In genomic region chr6:41724638-41725501, GRCh38 we compare ENCODE assay signal across 13 cellular contexts. TPM values are rescaled to one million over a fixed set of nuclear protein-coding genes. Genes with fewer than 3 reads are reported as not detected.
DNase-seq lines count a peak whose midpoint lies in the region; ATAC-seq and TF ChIP-seq lines count a peak whose summit lies in the region.
"Had no signal": no experiment of that assay in that cellular context is flagged by ENCODE, and none has a peak within 500 bp of the region (broad histone marks: within the 10 kb centered on the region; RNA-seq: fewer than 3 reads in every experiment).

No MANE protein-coding gene starts in this region.

- H3K27ac ChIP-seq in spleen: peak overlapping the region; percentile 80 to 100 (median 94)
- H3K27ac ChIP-seq in CD8-positive, alpha-beta memory T cell (ENCODE audit: low read depth, low read length): no peak overlapping the region

- H3K27me3 ChIP-seq in GM06990 (replicated peaks; ENCODE audit: control insufficient read depth, insufficient read depth, low read length) (no peaks in the 10 kb centered on the region), spleen (replicated peaks in 1 of 7) (no peaks in the 10 kb centered on the region)
- no peaks in the 10 kb centered on the region for H3K27me3 ChIP-seq in CD8-positive, alpha-beta memory T cell (ENCODE audit: insufficient read depth, low read length, poor library complexity, severe bottlenecking)

- peak overlapping the region; percentile 76 for H3K4me3 ChIP-seq in GM06990 (replicated peaks; ENCODE audit: low read depth, low read length)
- H3K4me3 ChIP-seq in fibroblast of the aortic adventitia (ENCODE audit: low read depth, low read length): no peak overlapping the region
- H3K4me3 ChIP-seq in spleen: peak overlapping the region in 4 of 8 donors; percentile 19 to 74 (median 48)
- no peak overlapping the region for H3K4me3 ChIP-seq in CD8-positive, alpha-beta memory T cell (ENCODE audit: low read length)

- H3K36me3 ChIP-seq in GM06990 (ENCODE audit: control insufficient read depth, insufficient read depth, low read length): peaks cover 3% of the 10 kb centered on the region; the same call in 1 of the 2 replicates
- peaks cover 0 to 17% (median 0%) of the 10 kb centered on the region in 6 donors for H3K36me3 ChIP-seq in spleen
- H3K36me3 ChIP-seq in CD8-positive, alpha-beta memory T cell (ENCODE audit: insufficient read depth, low read length): no peaks in the 10 kb centered on the region

- H3K9me3 Mint-ChIP-seq in CD8-positive, alpha-beta memory T cell: no peaks in the 10 kb centered on the region

- no peaks in the 10 kb centered on the region for H3K27me3 Mint-ChIP-seq in CD8-positive, alpha-beta memory T cell

- WGBS in spleen, 5 donors: 60 to 70% (median 65%) methylated on average over 7 to 10 of the region's 10 CpGs

- no peaks in the 10 kb centered on the region for H3K9me3 ChIP-seq in spleen
- no peaks in the 10 kb centered on the region for H3K9me3 ChIP-seq in CD8-positive, alpha-beta memory T cell (ENCODE audit: low read length)
- H3K9me3 ChIP-seq: Caco-2 had no signal

- peak overlapping the region in 2 of 8 donors; percentile 17 to 74 for H3K27ac Mint-ChIP-seq in CD8-positive, alpha-beta memory T cell

- CTCF ChIA-PET in CD8-positive, alpha-beta memory T cell (lab: Charles Lee): interaction anchor here (0.6 to 1.4 kb wide), 3 partner anchors 10 to 380 kb away, joined by 3 to 4 read pairs (median 3); no protein-coding TSS in a partner anchor

- POLR2A ChIA-PET in CD8-positive, alpha-beta memory T cell (lab: Charles Lee): interaction anchor here (0.7 kb wide), 1 partner anchor 21 kb away, joined by 3 read pairs; no protein-coding TSS in a partner anchor

- TF ChIP-seq CTCF in GM06990 (IDR thresholded peaks at IDR 0.05; ENCODE audit: insufficient read depth, low read length, poor library complexity, severe bottlenecking): no peak
- TF ChIP-seq CTCF in fibroblast of the aortic adventitia (IDR thresholded peaks at IDR 0.05; ENCODE audit: insufficient read depth, low read length): peak; percentile 4
- TF ChIP-seq CTCF in spleen (IDR thresholded peaks at IDR 0.05 in 8 of 11, conservative IDR thresholded peaks at IDR 0.05 in 3 of 11): no peak

- no peak for DNase-seq in GM06990 (ENCODE audit: extremely low read depth, insufficient read length)
- peak; percentile 42 for DNase-seq in NCI-H69 (lab: John Stamatoyannopoulos, UW)
- DNase-seq in fibroblast of the aortic adventitia (ENCODE audit: low read depth): no peak
- DNase-seq in spleen: no peak
- no peak for DNase-seq in GOT3 (lab: John Stamatoyannopoulos, UW)
- no peak for DNase-seq in CD8-positive, alpha-beta memory T cell
- DNase-seq: activated CD4-positive, alpha-beta T cell treated with anti-CD3 and anti-CD28 coated beads, Interleukin-2, amount 50 U/mL, for 1 hour; activated naive CD4-positive, alpha-beta T cell treated with Interleukin-2 at 50 U/mL for 16 hours; Caco-2; dermis blood vessel endothelial cell; NCI-H526; SW 1271 had no signal

- peaks cover 0 to 3% (median 0%) of the 10 kb centered on the region in 3 donors for H3K36me3 Mint-ChIP-seq in CD8-positive, alpha-beta memory T cell

- peaks cover 28 to 48% (median 30%) of the 10 kb centered on the region in 3 donors for H3K4me1 Mint-ChIP-seq in CD8-positive, alpha-beta memory T cell

- no peak overlapping the region for H3K4me3 Mint-ChIP-seq in CD8-positive, alpha-beta memory T cell

- TF ChIP-seq POLR2A in spleen (IDR thresholded peaks at IDR 0.05): no peak

- peaks cover 46 to 100% (median 99%) of the 10 kb centered on the region in 6 donors for H3K4me1 ChIP-seq in spleen
- H3K4me1 ChIP-seq in CD8-positive, alpha-beta memory T cell (ENCODE audit: insufficient read depth, low read length): peaks cover 7% of the 10 kb centered on the region

- intact Hi-C loops in spleen (cut with DNase I; ENCODE audit: low total_unique reads): no loop called here

- ATAC-seq in GM19455 (IDR thresholded peaks at IDR 0.05; ENCODE audit: unreplicated experiment): no peak

RNA-seq across cellular contexts. Expression of gene TFEB, which starts 10.5 kb away (rescaled TPM):
- 5.1 and 6.8 TPM in 2 replicates for total RNA-seq in fibroblast of the aortic adventitia (ENCODE audit: low replicate concordance)
- 10 to 100 TPM; 55.9 to 80.8 (median 75.3) TPM for total RNA-seq in spleen
- polyA plus RNA-seq in spleen: 100 to 1,000 TPM in 1 of 3 donors, 10 to 100 TPM in 2; 83.5 to 150 (median 97.4) TPM
- total RNA-seq in CD8-positive, alpha-beta memory T cell: 10 to 100 TPM; 12.0 to 12.5 TPM
- polyA plus RNA-seq in CD8-positive, alpha-beta memory T cell: 18.8 TPM

RNA-seq across cellular contexts. Expression of gene PGC, which starts 22.3 kb away (rescaled TPM):
- total RNA-seq in fibroblast of the aortic adventitia (ENCODE audit: low replicate concordance) (not detected in 2 replicates), spleen (not detected)
- polyA plus RNA-seq in spleen: under 1 TPM; 0.26 to 0.74 (median 0.48) TPM
- not detected for total RNA-seq in CD8-positive, alpha-beta memory T cell
- polyA plus RNA-seq in CD8-positive, alpha-beta memory T cell: not detected
- total RNA-seq: dermis blood vessel endothelial cell had no signal

RNA-seq across cellular contexts. Expression of gene FRS3, which starts 54.8 kb away (rescaled TPM):
- total RNA-seq in fibroblast of the aortic adventitia (ENCODE audit: low replicate concordance) (1.4 and 2.7 TPM in 2 replicates), spleen (1 to 10 TPM; 3.7 to 7.3 (median 6.3) TPM)
- 1 to 10 TPM; 2.6 to 6.2 (median 4.8) TPM for polyA plus RNA-seq in spleen
- total RNA-seq in CD8-positive, alpha-beta memory T cell: 1 to 10 TPM; 3.7 to 4.0 TPM
- polyA plus RNA-seq in CD8-positive, alpha-beta memory T cell: 4.0 TPM

RNA-seq across cellular contexts. Expression of gene PRICKLE4, which starts 55.7 kb away (rescaled TPM):
- total RNA-seq in fibroblast of the aortic adventitia (ENCODE audit: low replicate concordance): 0.45 and 6.3 TPM in 2 replicates
- 10 to 100 TPM in 5 of 7 donors, 1 to 10 TPM in 2; 5.4 to 32.8 (median 14.2) TPM for total RNA-seq in spleen
- 1 to 10 TPM in 1 of 3 donors, under 1 TPM in 2; 0.41 to 5.3 (median 0.61) TPM for polyA plus RNA-seq in spleen
- total RNA-seq in CD8-positive, alpha-beta memory T cell: not detected
- polyA plus RNA-seq in CD8-positive, alpha-beta memory T cell: not detected
